ENCODE assay signal across 1 cellular context in the genomic region with DNA sequence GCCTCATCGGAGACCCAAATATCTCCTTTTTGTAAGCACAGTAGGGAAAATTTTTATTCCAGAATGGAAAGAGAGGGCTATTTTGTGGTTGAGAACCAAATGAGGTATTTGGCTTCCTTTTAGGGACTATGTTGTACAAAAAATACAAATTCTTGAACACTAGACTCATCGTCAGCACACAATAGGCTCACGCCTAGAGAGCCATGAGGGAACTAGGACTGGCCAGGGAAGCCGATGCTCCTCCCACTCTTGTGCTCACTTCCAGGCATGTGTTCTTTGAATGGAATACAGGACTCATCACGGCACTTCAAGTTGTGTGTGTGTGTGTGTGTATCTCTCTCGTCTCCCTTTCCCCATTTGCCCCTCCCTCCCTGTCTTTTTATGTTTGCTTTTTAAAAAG.
TF ChIP-seq lines count a peak whose summit lies in the region.

No MANE protein-coding gene starts in this region.

TF ChIP-seq in H1, 55 proteins besides CTCF, POLR2A, EP300 and RAD21:
- TF ChIP-seq CHD2 (IDR thresholded peaks at IDR 0.05; ENCODE audit: low read length): no peak
- no peak for TF ChIP-seq TCF12 (IDR thresholded peaks at IDR 0.05; ENCODE audit: low read depth, low read length)
- TF ChIP-seq JUND (IDR thresholded peaks at IDR 0.05; ENCODE audit: low read length): no peak
- TF ChIP-seq, protein P1, sequence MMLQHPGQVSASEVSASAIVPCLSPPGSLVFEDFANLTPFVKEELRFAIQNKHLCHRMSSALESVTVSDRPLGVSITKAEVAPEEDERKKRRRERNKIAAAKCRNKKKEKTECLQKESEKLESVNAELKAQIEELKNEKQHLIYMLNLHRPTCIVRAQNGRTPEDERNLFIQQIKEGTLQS (IDR thresholded peaks at IDR 0.05; ENCODE audit: insufficient read depth, low read depth, low read length): no peak
- TF ChIP-seq CTBP2 (IDR thresholded peaks at IDR 0.05; ENCODE audit: borderline replicate concordance, insufficient read depth, insufficient read length, low read length): no peak
- TF ChIP-seq POLR2AphosphoS5 (IDR thresholded peaks at IDR 0.05; ENCODE audit: low read depth, low read length): no peak
- no peak for TF ChIP-seq CBX8 (IDR thresholded peaks at IDR 0.05; ENCODE audit: borderline replicate concordance, low read depth, low read length)
- no peak for TF ChIP-seq BACH1 (IDR thresholded peaks at IDR 0.05; ENCODE audit: low read length)
- TF ChIP-seq MAFK (IDR thresholded peaks at IDR 0.05; ENCODE audit: low read depth, low read length): no peak
- TF ChIP-seq SIX5 (IDR thresholded peaks at IDR 0.05; ENCODE audit: low read depth, low read length): no peak
- no peak for TF ChIP-seq HDAC2 (IDR thresholded peaks at IDR 0.05; ENCODE audit: borderline replicate concordance in 1 of 2, low read depth in 2 of 2, low read length in 2 of 2)
- no peak for TF ChIP-seq ASH2L (IDR thresholded peaks at IDR 0.05; ENCODE audit: low read length)
- TF ChIP-seq ZNF274 (IDR thresholded peaks at IDR 0.05; ENCODE audit: borderline replicate concordance, extremely low read depth, low read length): no peak
- no peak for TF ChIP-seq CHD1 (IDR thresholded peaks at IDR 0.05; ENCODE audit: low read depth, low read length)
- no peak for TF ChIP-seq FOSL1 (IDR thresholded peaks at IDR 0.05; ENCODE audit: insufficient read depth, low read depth, low read length)
- TF ChIP-seq CEBPB (IDR thresholded peaks at IDR 0.05; ENCODE audit: low read depth, low read length): no peak
- TF ChIP-seq SAP30 (IDR thresholded peaks at IDR 0.05; ENCODE audit: insufficient read depth, insufficient replicate concordance, low read length): no peak
- TF ChIP-seq EGR1 (IDR thresholded peaks at IDR 0.05; ENCODE audit: borderline replicate concordance, low read depth, low read length): no peak
TF ChIP-seq in H1: peak in this region for 0.
